ENCODE assay signal across 30 cellular contexts in genomic region chr14:88999137-88999536, GRCh38.
"Had no signal": no experiment of that assay in that cellular context is flagged by ENCODE, and none has a peak within 500 bp of the region (broad histone marks: within the 10 kb centered on the region; RNA-seq: fewer than 3 reads in every experiment).

No MANE protein-coding gene starts in this region.

- ATAC-seq: activated CD4-positive, CD25-positive, alpha-beta regulatory T cell treated with anti-CD3 and anti-CD28 coated beads, Interleukin-2, amount 50 U/mL, for 24 hours; activated CD8-positive, alpha-beta memory T cell treated with anti-CD3 and anti-CD28 coated beads, Interleukin-2, amount 10 ng/mL, durations not matched to agents 7 days and 5 days; activated CD8-positive, alpha-beta T cell treated with anti-CD3 and anti-CD28 coated beads, Interleukin-2, amount 10 ng/mL, durations not matched to agents 7 days and 5 days; activated naive CD8-positive, alpha-beta T cell treated with anti-CD3 and anti-CD28 coated beads, Interleukin-2, amount 50 U/mL, for 24 hours; body of pancreas; effector memory CD8-positive, alpha-beta T cell; foreskin keratinocyte; gastrocnemius medialis; heart left ventricle had no signal

- H3K27me3 ChIP-seq: adrenal gland, body of pancreas, esophagus muscularis mucosa, foreskin keratinocyte had no signal

- H3K4me1 ChIP-seq: body of pancreas, gastrocnemius medialis had no signal

- H3K4me3 ChIP-seq: adrenal gland, body of pancreas, esophagus muscularis mucosa, gastrocnemius medialis, heart left ventricle had no signal

- H3K36me3 ChIP-seq: adrenal gland, esophagus muscularis mucosa, gastrocnemius medialis, heart left ventricle, WERI-Rb-1 had no signal

- DNase-seq: activated B cell treated with CpG ODN at 0.5 μM for 24 hours; activated CD4-positive, alpha-beta memory T cell treated with anti-CD3 and anti-CD28 coated beads for 36 hours; activated CD4-positive, alpha-beta T cell treated with anti-CD3 and anti-CD28 coated beads for 48 hours; activated CD8-positive, alpha-beta memory T cell treated with anti-CD3 and anti-CD28 coated beads, Interleukin-2, amount 10 ng/mL, durations not matched to agents 7 days and 5 days; activated CD8-positive, alpha-beta memory T cell treated with anti-CD3 and anti-CD28 coated beads, Interleukin-2, amount 50 U/mL, for 4 hours; activated CD8-positive, alpha-beta T cell treated with anti-CD3 and anti-CD28 coated beads, Interleukin-2, amount 10 ng/mL, durations not matched to agents 7 days and 5 days; activated effector memory CD4-positive, alpha-beta T cell treated with anti-CD3 and anti-CD28 coated beads, Interleukin-2, amount 50 U/mL, for 16 hours; activated naive CD4-positive, alpha-beta T cell treated with anti-CD3 and anti-CD28 coated beads for 36 hours; activated naive CD8-positive, alpha-beta T cell treated with anti-CD3 and anti-CD28 coated beads for 36 hours; activated naive CD8-positive, alpha-beta T cell treated with anti-CD3 and anti-CD28 coated beads, Interleukin-2, amount 50 U/mL, for 24 hours; activated T-cell treated with anti-CD3 and anti-CD28 coated beads, Interleukin-2, amount 50 U/mL, for 1 hour; activated T-cell treated with anti-CD3 and anti-CD28 coated beads, Interleukin-2, amount 50 U/mL, for 48 hours; adrenal gland; amygdala; aorta; body of pancreas; caudate nucleus; cortex of kidney; dermis blood vessel endothelial cell; effector CD4-positive, alpha-beta T cell; effector memory CD8-positive, alpha-beta T cell; erythroblast; foreskin keratinocyte; gastrocnemius medialis; glutamatergic neuron; heart left ventricle; T1000; WERI-Rb-1 had no signal

- H3K27ac ChIP-seq: adrenal gland, body of pancreas, esophagus muscularis mucosa, foreskin keratinocyte, gastrocnemius medialis, heart left ventricle, WERI-Rb-1 had no signal

- H3K9me3 ChIP-seq: adrenal gland, body of pancreas, esophagus muscularis mucosa, gastrocnemius medialis had no signal
